Comparison of ENCODE assay signal across 8 cellular contexts in genomic region chr4:55008166-55009056, GRCh38.
DNase-seq lines count a peak whose midpoint lies in the region; TF ChIP-seq lines count a peak whose summit lies in the region.

No MANE protein-coding gene starts in this region.

- no peak for TF ChIP-seq POLR2A in breast epithelium (IDR thresholded peaks at IDR 0.05)

- no peak overlapping the region for H3K4me3 ChIP-seq in breast epithelium
- H3K4me3 ChIP-seq in SJCRH30 = peak overlapping the region; percentile 34

- H3K4me1 ChIP-seq in breast epithelium = no peaks in the 10 kb centered on the region
- H3K4me1 ChIP-seq in SJCRH30 = peaks cover 35% of the 10 kb centered on the region

- H3K27ac Mint-ChIP-seq in MCF 10A (ENCODE audit: low read depth, unreplicated experiment) (peak overlapping the region; percentile 36), type B pancreatic cell (no peak overlapping the region)

- no peaks in the 10 kb centered on the region for H3K36me3 Mint-ChIP-seq in MCF 10A (ENCODE audit: insufficient read depth, unreplicated experiment)
- no peaks in the 10 kb centered on the region for H3K36me3 Mint-ChIP-seq in type B pancreatic cell

- H3K36me3 ChIP-seq in breast epithelium (no peaks in the 10 kb centered on the region), SJCRH30 (no peaks in the 10 kb centered on the region)

- peak; percentile 32 for TF ChIP-seq CTCF in MCF 10A (IDR thresholded peaks at IDR 0.05; ENCODE audit: unreplicated experiment)
- TF ChIP-seq CTCF in breast epithelium (IDR thresholded peaks at IDR 0.05) = no peak
- TF ChIP-seq CTCF in type B pancreatic cell (conservative IDR thresholded peaks at IDR 0.05) = peak; percentile 35

- BruUV-seq in MCF 10A (replicated peaks; lab: Mats Ljungman, UMichigan) = no TSS peak

- POLR2A ChIA-PET in MCF 10A (lab: Yijun Ruan, JAX) = interaction anchor here (0.6 to 1.2 kb wide), 4 partner anchors 29 to 313 kb away, joined by 3 to 4 read pairs (median 3); no protein-coding TSS in a partner anchor

- in situ Hi-C loops in ACHN (cut with HindIII; ENCODE audit: low pct_ligation_motif_present, low pct_unique_long_range_greater_than_20kb, low sequenced_read_pairs) = no loop called here

- H3K27me3 Mint-ChIP-seq in MCF 10A (ENCODE audit: insufficient read depth, unreplicated experiment) (no peaks in the 10 kb centered on the region), type B pancreatic cell (no peaks in the 10 kb centered on the region)

- H3K27ac ChIP-seq in breast epithelium (no peak overlapping the region), SJCRH30 (peak overlapping the region; percentile 96)

- DNase-seq in MCF 10A (ENCODE audit: unreplicated experiment) = peak; percentile 39
- no peak for DNase-seq in breast epithelium (ENCODE audit: low spot score in 2 of 2)
- peak; percentile 92 to 95 for DNase-seq in SJCRH30
- peak; percentile 63 for DNase-seq in foreskin melanocyte
- DNase-seq in type B pancreatic cell (ENCODE audit: extremely low spot score, unreplicated experiment) = no peak
- no peak for DNase-seq in NCI-H187 treated with DMSO at 0.1 percent for 48 hours (lab: John Stamatoyannopoulos, UW)
- DNase-seq in activated CD8-positive, alpha-beta memory T cell treated with anti-CD3 and anti-CD28 coated beads, Interleukin-2, amount 50 U/mL, for 4 hours = no peak
- no peak for DNase-seq in ACHN

- H3K9me3 ChIP-seq in breast epithelium (no peaks in the 10 kb centered on the region), SJCRH30 (replicated peaks) (no peaks in the 10 kb centered on the region)

- peaks cover 14% of the 10 kb centered on the region for H3K9me3 Mint-ChIP-seq in MCF 10A (ENCODE audit: unreplicated experiment)
- H3K9me3 Mint-ChIP-seq in type B pancreatic cell = peaks cover 10% of the 10 kb centered on the region

- H3K27me3 ChIP-seq in breast epithelium = no peaks in the 10 kb centered on the region
- no peaks in the 10 kb centered on the region for H3K27me3 ChIP-seq in SJCRH30

- intact Hi-C loops in MCF 10A (cut with micrococcal nuclease) = no loop called here
- intact Hi-C loops in breast epithelium (cut with DNase I; ENCODE audit: low total_unique reads) = no loop called here

- H3K4me1 Mint-ChIP-seq in MCF 10A (ENCODE audit: insufficient read depth, unreplicated experiment) (no peaks in the 10 kb centered on the region), type B pancreatic cell (ENCODE audit: unreplicated experiment) (no peaks in the 10 kb centered on the region)

- H3K4me3 Mint-ChIP-seq in MCF 10A (ENCODE audit: unreplicated experiment) = no peak overlapping the region
- no peak overlapping the region for H3K4me3 Mint-ChIP-seq in type B pancreatic cell

- CTCF ChIA-PET in MCF 10A (lab: Yijun Ruan, JAX) = interaction anchor here (0.5 to 4.9 kb wide), 15 partner anchors 8 to 337 kb away, joined by 3 to 25 read pairs (median 4); partner anchors contain the start of gene SRD5A3

Comparison
In these comparisons a context has a peak if more than half of its experiments do, and no peak if none do; other contexts are left out.
1. DNase-seq: peak in MCF 10A (single experiment), SJCRH30 (2 of 2) and foreskin melanocyte (single experiment); none in breast epithelium (0 of 2), type B pancreatic cell (single experiment), NCI-H187 treated with DMSO at 0.1 percent for 48 hours (single experiment), activated CD8-positive, alpha-beta memory T cell treated with anti-CD3 and anti-CD28 coated beads, Interleukin-2, amount 50 U/mL, for 4 hours (single experiment) and ACHN (single experiment).
2. CTCF ChIP-seq: peak in MCF 10A (single experiment) and type B pancreatic cell (single experiment); none in breast epithelium (0 of 3).